9 cellular contexts compared by ENCODE assay signal in genomic region chr11:107018274-107018901, GRCh38. TPM values are rescaled to one million over a fixed set of nuclear protein-coding genes. Genes with fewer than 3 reads are reported as not detected.
DNase-seq lines count a peak whose midpoint lies in the region; ATAC-seq and TF ChIP-seq lines count a peak whose summit lies in the region.
"Had no signal": no experiment of that assay in that cellular context is flagged by ENCODE, and none has a peak within 500 bp of the region (broad histone marks: within the 10 kb centered on the region; RNA-seq: fewer than 3 reads in every experiment).

A gene with protein sequence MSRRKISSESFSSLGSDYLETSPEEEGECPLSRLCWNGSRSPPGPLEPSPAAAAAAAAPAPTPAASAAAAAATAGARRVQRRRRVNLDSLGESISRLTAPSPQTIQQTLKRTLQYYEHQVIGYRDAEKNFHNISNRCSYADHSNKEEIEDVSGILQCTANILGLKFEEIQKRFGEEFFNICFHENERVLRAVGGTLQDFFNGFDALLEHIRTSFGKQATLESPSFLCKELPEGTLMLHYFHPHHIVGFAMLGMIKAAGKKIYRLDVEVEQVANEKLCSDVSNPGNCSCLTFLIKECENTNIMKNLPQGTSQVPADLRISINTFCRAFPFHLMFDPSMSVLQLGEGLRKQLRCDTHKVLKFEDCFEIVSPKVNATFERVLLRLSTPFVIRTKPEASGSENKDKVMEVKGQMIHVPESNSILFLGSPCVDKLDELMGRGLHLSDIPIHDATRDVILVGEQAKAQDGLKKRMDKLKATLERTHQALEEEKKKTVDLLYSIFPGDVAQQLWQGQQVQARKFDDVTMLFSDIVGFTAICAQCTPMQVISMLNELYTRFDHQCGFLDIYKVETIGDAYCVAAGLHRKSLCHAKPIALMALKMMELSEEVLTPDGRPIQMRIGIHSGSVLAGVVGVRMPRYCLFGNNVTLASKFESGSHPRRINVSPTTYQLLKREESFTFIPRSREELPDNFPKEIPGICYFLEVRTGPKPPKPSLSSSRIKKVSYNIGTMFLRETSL (minus strand): TSS chr11:107018476. CDS start chr11:107018055, 421 bp downstream.

- peak within 1 kb of the TSS; percentile 85 for H4K8ac ChIP-seq in mesenchymal stem cell (ENCODE audit: low read length)

- H3K27ac Mint-ChIP-seq in CD8-positive, alpha-beta memory T cell = no peak within 1 kb of the TSS

- DNase-seq in NCI-H345 (lab: John Stamatoyannopoulos, UW) (peak; percentile 21), NCI-H345 treated with DMSO at 0.1 percent for 48 hours (lab: John Stamatoyannopoulos, UW; ENCODE audit: unreplicated experiment) (no peak), NCI-H2227 (lab: John Stamatoyannopoulos, UW; ENCODE audit: unreplicated experiment) (peak; percentile 70), dermis blood vessel endothelial cell (peak; percentile 19), mesenchymal stem cell (peak; percentile 44), upper lobe of right lung (no peak)
- DNase-seq in CD8-positive, alpha-beta memory T cell = no peak
- DNase-seq: DND-41 had no signal

- no peaks in the 10 kb centered on the region for H3K79me1 ChIP-seq in mesenchymal stem cell (replicated peaks; ENCODE audit: low read length, poor library complexity, severe bottlenecking)

- H3K9me3 ChIP-seq in mesenchymal stem cell (ENCODE audit: control insufficient read depth, low read length) (no peaks in the 10 kb centered on the region), upper lobe of right lung (no peaks in the 10 kb centered on the region)
- H3K9me3 ChIP-seq in CD8-positive, alpha-beta memory T cell (ENCODE audit: low read length) = no peaks in the 10 kb centered on the region

- intact Hi-C loops in upper lobe of right lung (cut with DNase I) = no loop called here

- H3K9ac ChIP-seq in mesenchymal stem cell (ENCODE audit: low read length) = peak within 1 kb of the TSS; percentile 75

- peaks cover 24 to 57% of the 10 kb centered on the region in 2 donors for H3K27me3 Mint-ChIP-seq in CD8-positive, alpha-beta memory T cell

- no peak within 1 kb of the TSS for H3K14ac ChIP-seq in mesenchymal stem cell (ENCODE audit: low read length in 2 of 2)

- H3K23ac ChIP-seq in mesenchymal stem cell (ENCODE audit: low read length in 2 of 2) = peak within 1 kb of the TSS in 1 of 2 experiments; percentile 80

- CTCF ChIA-PET in CD8-positive, alpha-beta memory T cell (lab: Charles Lee) = no interaction called here

- H2BK5ac ChIP-seq in mesenchymal stem cell (ENCODE audit: low read depth, low read length, poor library complexity, severe bottlenecking) = no peak within 1 kb of the TSS

- peak within 1 kb of the TSS in 2 of 7 donors; percentile 16 to 49 for H3K4me3 Mint-ChIP-seq in CD8-positive, alpha-beta memory T cell

- H3K27me3 ChIP-seq in mesenchymal stem cell (ENCODE audit: control insufficient read depth in 1 of 2, insufficient read depth in 1 of 2, low read length in 2 of 2) (peaks cover 0 to 14% of the 10 kb centered on the region in 2 experiments), upper lobe of right lung (peaks cover 32% of the 10 kb centered on the region)
- peaks cover 4% of the 10 kb centered on the region for H3K27me3 ChIP-seq in CD8-positive, alpha-beta memory T cell (ENCODE audit: insufficient read depth, low read length, poor library complexity, severe bottlenecking)

- peaks cover 0 to 6% (median 5%) of the 10 kb centered on the region in 5 donors for H3K9me3 Mint-ChIP-seq in CD8-positive, alpha-beta memory T cell

- H3K18ac ChIP-seq in mesenchymal stem cell (ENCODE audit: low read depth in 1 of 2, low read length in 2 of 2) = peak within 1 kb of the TSS; percentile 83 to 87

- peak within 1 kb of the TSS; percentile 80 for H3K4me2 ChIP-seq in mesenchymal stem cell (ENCODE audit: low read length, poor library complexity, severe bottlenecking)

- 2% methylated on average over 26 of the region's 60 CpGs for WGBS in mesenchymal stem cell

- H3K4me1 Mint-ChIP-seq in CD8-positive, alpha-beta memory T cell = peaks cover 3 to 11% (median 8%) of the 10 kb centered on the region in 3 donors

- H2AK5ac ChIP-seq in mesenchymal stem cell (ENCODE audit: low read length, severe bottlenecking) = no peak within 1 kb of the TSS

- H4K91ac ChIP-seq in mesenchymal stem cell (ENCODE audit: low read length) = peak within 1 kb of the TSS; percentile 61

- H3K36me3 Mint-ChIP-seq in CD8-positive, alpha-beta memory T cell = peaks cover 0 to 4% (median 0%) of the 10 kb centered on the region in 3 donors

- peak within 1 kb of the TSS; percentile 77 for H2AFZ ChIP-seq in mesenchymal stem cell (ENCODE audit: low read depth, low read length)

- peak within 1 kb of the TSS in 1 of 2 experiments; percentile 67 for H3K4ac ChIP-seq in mesenchymal stem cell (ENCODE audit: low read depth in 1 of 2, low read length in 2 of 2)

- no peak for TF ChIP-seq CTCF in upper lobe of right lung (IDR thresholded peaks at IDR 0.05)

- peak within 1 kb of the TSS; percentile 90 for H2BK15ac ChIP-seq in mesenchymal stem cell (ENCODE audit: low read depth, poor library complexity, severe bottlenecking)

- peak within 1 kb of the TSS; percentile 89 for H2BK120ac ChIP-seq in mesenchymal stem cell (ENCODE audit: low read depth, low read length)

- ATAC-seq in HG02588 (IDR thresholded peaks at IDR 0.05; ENCODE audit: unreplicated experiment) (peak; percentile 43), upper lobe of right lung (peak; percentile 36)

- H3K36me3 ChIP-seq in mesenchymal stem cell (ENCODE audit: control insufficient read depth in 1 of 2, insufficient read depth in 2 of 2, low read depth in 1 of 2, low read length in 2 of 2) (no peaks in the 10 kb centered on the region), upper lobe of right lung (no peaks in the 10 kb centered on the region)
- no peaks in the 10 kb centered on the region for H3K36me3 ChIP-seq in CD8-positive, alpha-beta memory T cell (ENCODE audit: insufficient read depth, low read length)

- peaks cover 19% of the 10 kb centered on the region for H3K4me1 ChIP-seq in mesenchymal stem cell (ENCODE audit: control insufficient read depth, insufficient read depth, low read depth, low read length)
- no peaks in the 10 kb centered on the region for H3K4me1 ChIP-seq in upper lobe of right lung
- H3K4me1 ChIP-seq in CD8-positive, alpha-beta memory T cell (ENCODE audit: insufficient read depth, low read length) = no peaks in the 10 kb centered on the region

- H2BK12ac ChIP-seq in mesenchymal stem cell (ENCODE audit: low read length in 2 of 2) = peak within 1 kb of the TSS; percentile 77 to 89

- H3K4me3 ChIP-seq in mesenchymal stem cell (ENCODE audit: insufficient read depth in 1 of 2, low read depth in 1 of 2, low read length in 2 of 2) = peak within 1 kb of the TSS; percentile 67 to 81
- H3K4me3 ChIP-seq in upper lobe of right lung = peak within 1 kb of the TSS; percentile 43
- H3K4me3 ChIP-seq in CD8-positive, alpha-beta memory T cell (ENCODE audit: low read length) = no peak within 1 kb of the TSS

- H3K27ac ChIP-seq in mesenchymal stem cell (ENCODE audit: low read length, poor library complexity, severe bottlenecking) (no peak within 1 kb of the TSS), upper lobe of right lung (no peak within 1 kb of the TSS)
- no peak within 1 kb of the TSS for H3K27ac ChIP-seq in CD8-positive, alpha-beta memory T cell (ENCODE audit: low read depth, low read length)

- POLR2A ChIA-PET in CD8-positive, alpha-beta memory T cell (lab: Charles Lee) = no interaction called here

RNA-seq across cellular contexts. Expression of the gene that starts here (rescaled TPM):
- under 0.01 and 0.17 TPM in 2 replicates for total RNA-seq in dermis blood vessel endothelial cell
- 1.2 TPM for polyA plus RNA-seq in mesenchymal stem cell (2013, experiment 1 of 2)
- 1.4 TPM for polyA plus RNA-seq in mesenchymal stem cell (2013, experiment 2 of 2)
- total RNA-seq in upper lobe of right lung = 31.1 TPM
- not detected for total RNA-seq in CD8-positive, alpha-beta memory T cell
- polyA plus RNA-seq in CD8-positive, alpha-beta memory T cell = not detected

Comparison
In these comparisons a context has a peak if more than half of its experiments do, and no peak if none do; other contexts are left out.
1. RNA of the gene that starts here (total RNA-seq): 31.1 TPM in upper lobe of right lung (single experiment); under 0.01 to 0.17 TPM in dermis blood vessel endothelial cell and not detected in CD8-positive, alpha-beta memory T cell; every median in the first group is over 10 times any median in the second.
2. DNase-seq: peak in NCI-H345 (single experiment), NCI-H2227 (single experiment) and mesenchymal stem cell (single experiment); none in NCI-H345 treated with DMSO at 0.1 percent for 48 hours (single experiment), upper lobe of right lung (single experiment) and CD8-positive, alpha-beta memory T cell (0 of 5).
3. Peak in DNase-seq in dermis blood vessel endothelial cell; RNA of the gene not detected or under 1 TPM.